ENCODE assay signal across 17 cellular contexts in genomic region chr14:48628870-48629269, GRCh38.
"Had no signal": no experiment of that assay in that cellular context is flagged by ENCODE, and none has a peak within 500 bp of the region (broad histone marks: within the 10 kb centered on the region; RNA-seq: fewer than 3 reads in every experiment).

No MANE protein-coding gene starts in this region.

- H3K36me3 ChIP-seq: colonic mucosa, esophagus muscularis mucosa, tibial nerve, vagina had no signal

- H3K9me3 ChIP-seq: colonic mucosa, esophagus muscularis mucosa, tibial nerve, vagina had no signal

- DNase-seq: activated CD4-positive, CD25-positive, alpha-beta regulatory T cell treated with anti-CD3 and anti-CD28 coated beads, Interleukin-2, amount 50 U/mL, for 72 hours; activated naive CD4-positive, alpha-beta T cell; activated naive CD8-positive, alpha-beta T cell treated with anti-CD3 and anti-CD28 coated beads, Interleukin-2, amount 10 ng/mL, durations not matched to agents 7 days and 5 days; central memory CD4-positive, alpha-beta T cell; colonic mucosa; kidney; left ventricle myocardium superior; mucosa of descending colon; naive thymus-derived CD4-positive, alpha-beta T cell; retina; stimulated activated CD4-positive, alpha-beta T cell treated with anti-CD3 and anti-CD28 coated beads, Interleukin-2, amount 100 ng/mL, for 48 hours; stimulated activated naive B cell treated with anti-CD40 and anti-IgM and Interleukin-4, amounts not matched to agents 10 μg/mL and 1 μg/mL and 100 μg/mL, for 72 hours had no signal

- H3K79me2 ChIP-seq: hepatocyte, parathyroid adenoma had no signal

- H3K27me3 ChIP-seq: colonic mucosa, esophagus muscularis mucosa, hepatocyte, tibial nerve, vagina had no signal

- H3K27ac ChIP-seq: colonic mucosa, esophagus muscularis mucosa, hepatocyte, parathyroid adenoma, tibial nerve, vagina had no signal

- H2AFZ ChIP-seq: hepatocyte, parathyroid adenoma had no signal

- ATAC-seq: left ventricle myocardium superior; mucosa of descending colon; naive thymus-derived CD4-positive, alpha-beta T cell; stimulated activated naive B cell treated with anti-CD40 and anti-IgM and Interleukin-4, amounts not matched to agents 10 μg/mL and 1 μg/mL and 100 μg/mL, for 72 hours had no signal

- FAIRE-seq: kidney had no signal

- H3K4me1 ChIP-seq: colonic mucosa, esophagus muscularis mucosa, parathyroid adenoma, tibial nerve, vagina had no signal

- H3K4me3 ChIP-seq: colonic mucosa, esophagus muscularis mucosa, hepatocyte, mucosa of descending colon, tibial nerve, vagina had no signal

- H3K4me2 ChIP-seq: hepatocyte had no signal

- H3K9ac ChIP-seq: parathyroid adenoma had no signal
